20 cellular contexts compared by ENCODE assay signal in genomic region chr19:18987456-18987855, GRCh38.
"Had no signal": no experiment of that assay in that cellular context is flagged by ENCODE, and none has a peak within 500 bp of the region (broad histone marks: within the 10 kb centered on the region; RNA-seq: fewer than 3 reads in every experiment).

No MANE protein-coding gene starts in this region.

- H3K36me3 ChIP-seq: prostate gland had no signal

- H3K9me3 Mint-ChIP-seq: immature natural killer cell; mesothelial cell of epicardium; naive B cell; natural killer cell; nephron progenitor cell; stimulated activated effector memory CD8-positive, alpha-beta T cell treated with anti-CD3 and anti-CD28 coated beads, Interleukin-12 subunit alpha, Interleukin-12 subunit beta, amount 100 ng/mL, for 72 hours; stimulated activated naive CD8-positive, alpha-beta T cell treated with anti-CD3 and anti-CD28 coated beads, Interleukin-15, Interleukin-2, amounts not matched to agents 100 ng/mL and 50 ng/mL, for 24 hours had no signal

- H3K4me3 Mint-ChIP-seq: immature natural killer cell; mesothelial cell of epicardium; naive B cell; natural killer cell; nephron progenitor cell; stimulated activated effector memory CD8-positive, alpha-beta T cell treated with anti-CD3 and anti-CD28 coated beads, Interleukin-12 subunit alpha, Interleukin-12 subunit beta, amount 100 ng/mL, for 72 hours; stimulated activated naive CD8-positive, alpha-beta T cell treated with anti-CD3 and anti-CD28 coated beads, Interleukin-15, Interleukin-2, amounts not matched to agents 100 ng/mL and 50 ng/mL, for 24 hours had no signal

- H3K4me1 ChIP-seq: pancreas, prostate gland, tibial artery, upper lobe of right lung had no signal

- H3K27ac Mint-ChIP-seq: immature natural killer cell; mesothelial cell of epicardium; natural killer cell; stimulated activated effector memory CD8-positive, alpha-beta T cell treated with anti-CD3 and anti-CD28 coated beads, Interleukin-12 subunit alpha, Interleukin-12 subunit beta, amount 100 ng/mL, for 72 hours; stimulated activated naive CD8-positive, alpha-beta T cell treated with anti-CD3 and anti-CD28 coated beads, Interleukin-15, Interleukin-2, amounts not matched to agents 100 ng/mL and 50 ng/mL, for 24 hours had no signal

- H3K36me3 Mint-ChIP-seq: naive B cell, natural killer cell had no signal

- H3K4me1 Mint-ChIP-seq: immature natural killer cell; mesothelial cell of epicardium; natural killer cell; nephron progenitor cell; stimulated activated effector memory CD8-positive, alpha-beta T cell treated with anti-CD3 and anti-CD28 coated beads, Interleukin-12 subunit alpha, Interleukin-12 subunit beta, amount 100 ng/mL, for 72 hours had no signal

- FAIRE-seq: islet of Langerhans, kidney, pancreas, urothelium cell line had no signal

- H3K4me3 ChIP-seq: left lung, lung, pancreas, prostate gland, skin epidermis, suprapubic skin, thoracic aorta, tibial artery, upper lobe of right lung had no signal

- DNase-seq: immature natural killer cell; kidney; naive B cell; natural killer cell; stimulated activated naive CD4-positive, alpha-beta T cell; upper lobe of right lung had no signal

- H3K27ac ChIP-seq: left lung, pancreas, prostate gland, skin epidermis, suprapubic skin, thoracic aorta, tibial artery, upper lobe of right lung had no signal

- H3K9me3 ChIP-seq: left lung, pancreas, prostate gland, suprapubic skin, thoracic aorta, tibial artery, upper lobe of right lung had no signal

- H3K27me3 ChIP-seq: left lung, pancreas, upper lobe of right lung had no signal
